38 cellular contexts compared by ENCODE assay signal in the genomic region with DNA sequence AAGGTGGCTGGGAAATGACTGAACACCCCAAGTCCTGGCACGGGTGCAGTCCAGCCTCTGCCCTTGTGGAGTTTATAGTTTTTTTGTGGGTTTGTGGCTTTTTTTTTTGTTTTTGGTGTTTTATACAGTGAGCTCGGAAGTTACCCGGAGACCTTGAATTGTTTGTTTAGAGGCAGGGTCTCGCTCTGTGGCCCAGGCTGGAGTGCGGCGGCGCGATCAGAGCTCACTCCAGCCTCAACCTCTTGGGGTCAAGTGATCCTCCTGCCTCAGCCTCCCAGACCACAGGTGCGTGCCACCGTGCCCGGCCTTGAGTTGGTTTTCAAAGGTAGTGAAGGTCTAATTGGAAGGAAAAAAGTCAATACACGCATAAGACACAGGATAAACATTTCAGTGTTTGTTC. TPM values are rescaled to one million over a fixed set of nuclear protein-coding genes. Genes with fewer than 3 reads are reported as not detected.
"Had no signal": no experiment of that assay in that cellular context is flagged by ENCODE, and none has a peak within 500 bp of the region (broad histone marks: within the 10 kb centered on the region; RNA-seq: fewer than 3 reads in every experiment).

No MANE protein-coding gene starts in this region.

- H3K27me3 Mint-ChIP-seq: activated B cell treated with CpG ODN at 0.5 μM for 24 hours; activated CD4-positive, alpha-beta memory T cell treated with anti-CD3 and anti-CD28 coated beads for 36 hours; activated CD8-positive, alpha-beta T cell treated with anti-CD3 and anti-CD28 coated beads for 36 hours had no signal

- H3K9me3 ChIP-seq: adrenal gland, body of pancreas had no signal

- H3K4me3 ChIP-seq: adrenal gland, body of pancreas, breast epithelium had no signal

- H3K27ac Mint-ChIP-seq: activated B cell treated with CpG ODN at 0.5 μM for 24 hours; activated CD4-positive, alpha-beta memory T cell treated with anti-CD3 and anti-CD28 coated beads for 36 hours; activated CD8-positive, alpha-beta T cell treated with anti-CD3 and anti-CD28 coated beads for 36 hours; activated naive CD4-positive, alpha-beta T cell treated with anti-CD3 and anti-CD28 coated beads for 36 hours; activated naive CD4-positive, alpha-beta T cell treated with anti-CD3 and anti-CD28 coated beads, Interleukin-2, amount 50 U/mL, for 72 hours; activated naive CD8-positive, alpha-beta T cell treated with anti-CD3 and anti-CD28 coated beads for 36 hours; activated T-cell treated with anti-CD3 and anti-CD28 coated beads, Interleukin-2, amount 50 U/mL, for 72 hours; activated T-helper 1 cell treated with anti-CD3 and anti-CD28 coated beads, Interleukin-12 subunit alpha, Interleukin-12 subunit beta, Interleukin-2, Interleukin-4 antibody, amounts not matched to agents 30 ng/mL and 10 ng/mL and 1 ng/mL, durations not matched to agents 14 hours and 24 hours and 36 hours; activated T-helper 17 cell treated with anti-CD3 and anti-CD28 coated beads, Interleukin-2, amount 50 U/mL, for 72 hours; T-helper 1 cell treated with Interleukin-12 subunit alpha and Interleukin-12 subunit beta and Interleukin-4 antibody, amounts not matched to agents 30 μg/mL and 1 μg/mL, for 36 hours; T-helper 2 cell treated with Interferon-gamma antibody and Interleukin-4, amounts not matched to agents 5 μg/mL and 100 μg/mL, for 36 hours had no signal

- H3K4me1 Mint-ChIP-seq: activated B cell treated with CpG ODN at 0.5 μM for 24 hours; activated naive CD8-positive, alpha-beta T cell treated with anti-CD3 and anti-CD28 coated beads for 36 hours had no signal

- H3K4me3 Mint-ChIP-seq: activated B cell treated with CpG ODN at 0.5 μM for 24 hours; activated CD4-positive, alpha-beta memory T cell treated with anti-CD3 and anti-CD28 coated beads for 36 hours; activated CD8-positive, alpha-beta T cell treated with anti-CD3 and anti-CD28 coated beads for 36 hours; activated naive CD4-positive, alpha-beta T cell treated with anti-CD3 and anti-CD28 coated beads for 36 hours; activated naive CD8-positive, alpha-beta T cell treated with anti-CD3 and anti-CD28 coated beads for 36 hours; activated T-cell treated with anti-CD3 and anti-CD28 coated beads, Interleukin-2, amount 50 U/mL, for 4 hours; activated T-cell treated with anti-CD3 and anti-CD28 coated beads, Interleukin-2, amount 50 U/mL, for 72 hours; activated T-helper 1 cell treated with anti-CD3 and anti-CD28 coated beads, Interleukin-12 subunit alpha, Interleukin-12 subunit beta, Interleukin-2, Interleukin-4 antibody, amounts not matched to agents 30 ng/mL and 10 ng/mL and 1 ng/mL, durations not matched to agents 14 hours and 24 hours and 36 hours; activated T-helper 17 cell treated with anti-CD3 and anti-CD28 coated beads, Interleukin-2, amount 50 U/mL, for 72 hours; T-helper 1 cell treated with Interleukin-12 subunit alpha and Interleukin-12 subunit beta and Interleukin-4 antibody, amounts not matched to agents 30 μg/mL and 1 μg/mL, for 36 hours; T-helper 2 cell treated with Interferon-gamma antibody and Interleukin-4, amounts not matched to agents 5 μg/mL and 100 μg/mL, for 36 hours had no signal

- DNase-seq: activated B cell treated with CpG ODN at 0.5 μM for 24 hours; activated CD4-positive, alpha-beta memory T cell treated with anti-CD3 and anti-CD28 coated beads for 36 hours; activated CD4-positive, alpha-beta T cell treated with anti-CD3 and anti-CD28 coated beads for 4 hours; activated CD4-positive, alpha-beta T cell treated with anti-CD3 and anti-CD28 coated beads, Interleukin-2, amount 50 U/mL, for 1 hour; activated CD4-positive, alpha-beta T cell treated with anti-CD3 and anti-CD28 coated beads, Interleukin-2, amount 50 U/mL, for 4 hours; activated CD4-positive, CD25-positive, alpha-beta regulatory T cell treated with anti-CD3 and anti-CD28 coated beads, Interleukin-2, amount 50 U/mL, for 72 hours; activated CD8-positive, alpha-beta memory T cell treated with anti-CD3 and anti-CD28 coated beads, Interleukin-2, amount 50 U/mL, for 4 hours; activated CD8-positive, alpha-beta T cell treated with anti-CD3 and anti-CD28 coated beads for 36 hours; activated effector memory CD4-positive, alpha-beta T cell treated with anti-CD3 and anti-CD28 coated beads, Interleukin-2, amount 50 U/mL, for 16 hours; activated gamma-delta T cell treated with Interleukin-2 at 50 U/mL for 16 hours; activated naive CD4-positive, alpha-beta T cell; activated naive CD4-positive, alpha-beta T cell treated with anti-CD3 and anti-CD28 coated beads for 36 hours; activated naive CD4-positive, alpha-beta T cell treated with anti-CD3 and anti-CD28 coated beads, Interleukin-2, amount 50 U/mL, for 16 hours; activated naive CD8-positive, alpha-beta T cell treated with anti-CD3 and anti-CD28 coated beads for 36 hours; activated T-cell treated with anti-CD3 and anti-CD28 coated beads for 4 hours; activated T-cell treated with anti-CD3 and anti-CD28 coated beads, Interleukin-2, amount 50 U/mL, for 1 hour; activated T-cell treated with anti-CD3 and anti-CD28 coated beads, Interleukin-2, amount 50 U/mL, for 4 hours; activated T-cell treated with anti-CD3 and anti-CD28 coated beads, Interleukin-2, amount 50 U/mL, for 72 hours; amniotic stem cell; aorta; body of pancreas; brain microvascular endothelial cell; central memory CD4-positive, alpha-beta T cell; T-helper 1 cell; T-helper 2 cell; T-helper 9 cell had no signal

- ATAC-seq: activated CD8-positive, alpha-beta T cell treated with anti-CD3 and anti-CD28 coated beads for 36 hours; activated naive CD4-positive, alpha-beta T cell treated with anti-CD3 and anti-CD28 coated beads, Interleukin-2, amount 50 U/mL, for 72 hours; activated T-cell treated with anti-CD3 and anti-CD28 coated beads, Interleukin-2, amount 50 U/mL, for 4 hours; activated T-cell treated with anti-CD3 and anti-CD28 coated beads, Interleukin-2, amount 50 U/mL, for 72 hours; activated T-helper 17 cell treated with anti-CD3 and anti-CD28 coated beads, Interleukin-2, amount 50 U/mL, for 72 hours; body of pancreas had no signal

- H3K27me3 ChIP-seq: adrenal gland, body of pancreas, brain microvascular endothelial cell had no signal

- H3K36me3 ChIP-seq: adrenal gland, brain microvascular endothelial cell, breast epithelium had no signal

- H3K4me1 ChIP-seq: adrenal gland, body of pancreas, breast epithelium had no signal

- H3K27ac ChIP-seq: adrenal gland, body of pancreas, brain microvascular endothelial cell, breast epithelium, VCaP had no signal

- H3K36me3 Mint-ChIP-seq: activated naive CD8-positive, alpha-beta T cell treated with anti-CD3 and anti-CD28 coated beads for 36 hours had no signal

RNA-seq across cellular contexts. Expression of gene ANHX, which starts 0.9 kb away (rescaled TPM):
- total RNA-seq: activated B cell treated with CpG ODN at 0.5 μM for 24 hours; activated CD4-positive, alpha-beta memory T cell treated with anti-CD3 and anti-CD28 coated beads for 36 hours; activated CD8-positive, alpha-beta memory T cell treated with anti-CD3 and anti-CD28 coated beads for 36 hours; activated CD8-positive, alpha-beta T cell treated with anti-CD3 and anti-CD28 coated beads for 36 hours; activated naive CD4-positive, alpha-beta T cell treated with anti-CD3 and anti-CD28 coated beads for 36 hours; activated naive CD4-positive, alpha-beta T cell treated with anti-CD3 and anti-CD28 coated beads, Interleukin-2, amount 50 U/mL, for 72 hours; activated naive CD8-positive, alpha-beta T cell treated with anti-CD3 and anti-CD28 coated beads for 36 hours; activated T-cell treated with anti-CD3 and anti-CD28 coated beads, Interleukin-2, amount 50 U/mL, for 4 hours; activated T-cell treated with anti-CD3 and anti-CD28 coated beads, Interleukin-2, amount 50 U/mL, for 72 hours; activated T-helper 1 cell treated with anti-CD3 and anti-CD28 coated beads, Interleukin-12 subunit alpha, Interleukin-12 subunit beta, Interleukin-2, Interleukin-4 antibody, amounts not matched to agents 30 ng/mL and 10 ng/mL and 1 ng/mL, durations not matched to agents 14 hours and 24 hours and 36 hours; activated T-helper 17 cell treated with anti-CD3 and anti-CD28 coated beads, Interleukin-2, amount 50 U/mL, for 72 hours; adrenal gland; aorta; astrocyte; body of pancreas; breast epithelium; cardiac septum; cerebellum had no signal
- polyA plus RNA-seq: adrenal gland, aorta had no signal
